22 cellular contexts compared by ENCODE assay signal in the genomic region with DNA sequence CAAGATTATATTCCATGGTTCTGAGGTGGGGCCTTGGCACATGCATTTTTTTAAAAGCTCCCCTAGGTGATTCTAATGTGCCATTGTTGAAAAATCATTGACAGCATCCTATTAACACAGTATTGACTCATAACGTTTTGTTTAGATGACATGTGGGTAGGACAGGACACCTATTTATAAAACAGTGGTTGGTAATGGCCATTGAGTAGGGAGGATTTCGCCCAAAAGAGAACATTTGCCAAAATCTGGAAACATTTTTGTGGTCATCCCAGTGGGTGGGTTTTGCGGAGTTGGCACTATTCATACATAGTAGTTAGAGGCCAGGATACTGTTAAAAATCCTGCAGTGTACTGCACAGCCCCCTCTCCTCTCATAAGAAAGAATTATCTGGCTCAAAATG. TPM values are rescaled to one million over a fixed set of nuclear protein-coding genes. Genes with fewer than 3 reads are reported as not detected.
DNase-seq lines count a peak whose midpoint lies in the region; ATAC-seq and TF ChIP-seq lines count a peak whose summit lies in the region.
"Had no signal": no experiment of that assay in that cellular context is flagged by ENCODE, and none has a peak within 500 bp of the region (broad histone marks: within the 10 kb centered on the region; RNA-seq: fewer than 3 reads in every experiment).

No MANE protein-coding gene starts in this region.

- POLR2A ChIA-PET in activated B cell treated with CpG ODN at 0.5 μM for 24 hours (lab: Charles Lee) = interaction anchor here (0.6 to 3.5 kb wide), 2 partner anchors 92 to 167 kb away, joined by 3 to 64 read pairs; no protein-coding TSS in a partner anchor
- POLR2A ChIA-PET in naive thymus-derived CD4-positive, alpha-beta T cell (lab: Charles Lee) = interaction anchor here (0.7 kb wide), 1 partner anchor 26 kb away, joined by 3 read pairs; no protein-coding TSS in a partner anchor
- POLR2A ChIA-PET in activated CD4-positive, alpha-beta memory T cell treated with anti-CD3 and anti-CD28 coated beads, Interleukin-2, amount 10 ng/mL, durations not matched to agents 7 days and 5 days (lab: Charles Lee) = no interaction called here

- no peaks in the 10 kb centered on the region for H3K27me3 Mint-ChIP-seq in CD14-positive monocyte (ENCODE audit: low read depth in 3 of 3)
- no peaks in the 10 kb centered on the region for H3K27me3 Mint-ChIP-seq in activated B cell treated with CpG ODN at 0.5 μM for 24 hours
- H3K27me3 Mint-ChIP-seq in naive thymus-derived CD4-positive, alpha-beta T cell = no peaks in the 10 kb centered on the region
- no peaks in the 10 kb centered on the region for H3K27me3 Mint-ChIP-seq in activated CD4-positive, alpha-beta memory T cell treated with anti-CD3 and anti-CD28 coated beads, Interleukin-2, amount 10 ng/mL, durations not matched to agents 7 days and 5 days
- H3K27me3 Mint-ChIP-seq: activated T-helper 17 cell treated with anti-CD3 and anti-CD28 coated beads, Interleukin-2, amount 50 U/mL, for 72 hours; central memory CD8-positive, alpha-beta T cell had no signal

- H3K4me1 Mint-ChIP-seq in CD14-positive monocyte (peaks cover 65% of the 10 kb centered on the region), activated B cell treated with CpG ODN at 0.5 μM for 24 hours (peaks cover 54% of the 10 kb centered on the region)
- H3K4me1 Mint-ChIP-seq in naive thymus-derived CD4-positive, alpha-beta T cell = peaks cover 34 to 91% (median 84%) of the 10 kb centered on the region in 7 donors
- peaks cover 35% of the 10 kb centered on the region for H3K4me1 Mint-ChIP-seq in activated CD4-positive, alpha-beta memory T cell treated with anti-CD3 and anti-CD28 coated beads, Interleukin-2, amount 10 ng/mL, durations not matched to agents 7 days and 5 days

- H3K4me3 ChIP-seq in naive thymus-derived CD4-positive, alpha-beta T cell (ENCODE audit: low read length) = no peak overlapping the region
- H3K4me3 ChIP-seq: thoracic aorta had no signal

- no peak for TF ChIP-seq CTCF in CD14-positive monocyte (IDR thresholded peaks at IDR 0.05)
- no peak for TF ChIP-seq CTCF in activated B cell treated with CpG ODN at 0.5 μM for 24 hours (IDR thresholded peaks at IDR 0.05)

- H3K9me3 ChIP-seq in naive thymus-derived CD4-positive, alpha-beta T cell (ENCODE audit: control insufficient read depth in 2 of 3, low read length in 3 of 3) = no peaks in the 10 kb centered on the region
- H3K9me3 ChIP-seq: thoracic aorta had no signal

- peak overlapping the region; percentile 98 for H3K27ac ChIP-seq in naive thymus-derived CD4-positive, alpha-beta T cell (ENCODE audit: low read depth, low read length)
- H3K27ac ChIP-seq: thoracic aorta, VCaP had no signal

- H3K27me3 ChIP-seq in naive thymus-derived CD4-positive, alpha-beta T cell (ENCODE audit: control insufficient read depth in 2 of 2, insufficient read depth in 2 of 2, low read length in 2 of 2) = no peaks in the 10 kb centered on the region

- no peak for ATAC-seq in activated B cell treated with CpG ODN at 0.5 μM for 24 hours (ENCODE audit: low read depth)
- ATAC-seq in naive thymus-derived CD4-positive, alpha-beta T cell = no peak
- ATAC-seq: activated T-helper 17 cell treated with anti-CD3 and anti-CD28 coated beads, Interleukin-2, amount 50 U/mL, for 72 hours; left colon; right cardiac atrium; Right ventricle myocardium inferior had no signal

- peaks cover 30 to 47% of the 10 kb centered on the region in 2 donors for H3K4me1 ChIP-seq in naive thymus-derived CD4-positive, alpha-beta T cell (ENCODE audit: control insufficient read depth in 2 of 2, insufficient read depth in 2 of 2, low read length in 2 of 2)

- no peak for DNase-seq in CD14-positive monocyte (ENCODE audit: low spot score)
- DNase-seq in ELR (ENCODE audit: low read depth) = peak; percentile 21
- DNase-seq in activated B cell treated with CpG ODN at 0.5 μM for 24 hours = no peak
- no peak for DNase-seq in naive thymus-derived CD4-positive, alpha-beta T cell
- no peak for DNase-seq in DMS 273 (lab: John Stamatoyannopoulos, UW; ENCODE audit: unreplicated experiment)
- no peak for DNase-seq in NCI-H1048 (lab: John Stamatoyannopoulos, UW)
- no peak for DNase-seq in activated CD4-positive, alpha-beta memory T cell treated with anti-CD3 and anti-CD28 coated beads, Interleukin-2, amount 10 ng/mL, durations not matched to agents 7 days and 5 days
- DNase-seq: amygdala; H7; Karpas-422; left colon; midbrain; NCI-H1105 treated with DMSO at 0.1 percent for 48 hours; NCI-H526 treated with DMSO at 0.1 percent for 48 hours; right cardiac atrium; stimulated activated CD4-positive, alpha-beta T cell treated with anti-CD3 and anti-CD28 coated beads, Interleukin-15, amount 100 ng/mL, for 24 hours; T-helper 2 cell had no signal

- no peaks in the 10 kb centered on the region for H3K9me3 Mint-ChIP-seq in CD14-positive monocyte
- peaks cover 3% of the 10 kb centered on the region for H3K9me3 Mint-ChIP-seq in activated B cell treated with CpG ODN at 0.5 μM for 24 hours
- peaks cover 0 to 4% (median 0%) of the 10 kb centered on the region in 11 donors for H3K9me3 Mint-ChIP-seq in naive thymus-derived CD4-positive, alpha-beta T cell
- H3K9me3 Mint-ChIP-seq in activated CD4-positive, alpha-beta memory T cell treated with anti-CD3 and anti-CD28 coated beads, Interleukin-2, amount 10 ng/mL, durations not matched to agents 7 days and 5 days = no peaks in the 10 kb centered on the region
- H3K9me3 Mint-ChIP-seq: central memory CD8-positive, alpha-beta T cell had no signal

- H3K27ac Mint-ChIP-seq in CD14-positive monocyte (peak overlapping the region in 5 of 7 donors; percentile 97 to 100 (median 99)), activated B cell treated with CpG ODN at 0.5 μM for 24 hours (peak overlapping the region; percentile 96)
- H3K27ac Mint-ChIP-seq in naive thymus-derived CD4-positive, alpha-beta T cell = peak overlapping the region in 8 of 9 donors; percentile 87 to 100 (median 96)
- no peak overlapping the region for H3K27ac Mint-ChIP-seq in activated CD4-positive, alpha-beta memory T cell treated with anti-CD3 and anti-CD28 coated beads, Interleukin-2, amount 10 ng/mL, durations not matched to agents 7 days and 5 days

- no peak overlapping the region for H3K4me3 Mint-ChIP-seq in CD14-positive monocyte
- H3K4me3 Mint-ChIP-seq in activated B cell treated with CpG ODN at 0.5 μM for 24 hours = no peak overlapping the region
- H3K4me3 Mint-ChIP-seq in naive thymus-derived CD4-positive, alpha-beta T cell = peak overlapping the region in 1 of 10 donors; percentile 73
- no peak overlapping the region for H3K4me3 Mint-ChIP-seq in activated CD4-positive, alpha-beta memory T cell treated with anti-CD3 and anti-CD28 coated beads, Interleukin-2, amount 10 ng/mL, durations not matched to agents 7 days and 5 days
- H3K4me3 Mint-ChIP-seq: activated T-helper 17 cell treated with anti-CD3 and anti-CD28 coated beads, Interleukin-2, amount 50 U/mL, for 72 hours; central memory CD8-positive, alpha-beta T cell had no signal

- no peaks in the 10 kb centered on the region for H3K36me3 ChIP-seq in naive thymus-derived CD4-positive, alpha-beta T cell (ENCODE audit: control insufficient read depth in 2 of 3, insufficient read depth in 3 of 3, low read length in 3 of 3)
- H3K36me3 ChIP-seq: thoracic aorta had no signal

- H3K36me3 Mint-ChIP-seq in CD14-positive monocyte (peaks cover 10 to 22% of the 10 kb centered on the region in 2 donors), activated B cell treated with CpG ODN at 0.5 μM for 24 hours (ENCODE audit: low read depth) (peaks cover 10% of the 10 kb centered on the region)
- H3K36me3 Mint-ChIP-seq in naive thymus-derived CD4-positive, alpha-beta T cell = peaks cover 0 to 18% (median 0%) of the 10 kb centered on the region in 5 donors
- peaks cover 15% of the 10 kb centered on the region for H3K36me3 Mint-ChIP-seq in activated CD4-positive, alpha-beta memory T cell treated with anti-CD3 and anti-CD28 coated beads, Interleukin-2, amount 10 ng/mL, durations not matched to agents 7 days and 5 days (ENCODE audit: low read depth)

- intact Hi-C loops in CD14-positive monocyte (cut with micrococcal nuclease) = no loop called here
- intact Hi-C loops in activated B cell treated with CpG ODN at 0.5 μM for 24 hours (cut with micrococcal nuclease) = no loop called here
- intact Hi-C loops in naive thymus-derived CD4-positive, alpha-beta T cell (cut with micrococcal nuclease) = no loop called here

- CTCF ChIA-PET in activated B cell treated with CpG ODN at 0.5 μM for 24 hours (lab: Charles Lee) = no interaction called here
- CTCF ChIA-PET in naive thymus-derived CD4-positive, alpha-beta T cell (lab: Charles Lee) = no interaction called here
- CTCF ChIA-PET in activated CD4-positive, alpha-beta memory T cell treated with anti-CD3 and anti-CD28 coated beads, Interleukin-2, amount 10 ng/mL, durations not matched to agents 7 days and 5 days (lab: Charles Lee) = interaction anchor here (1.1 to 1.5 kb wide), 2 partner anchors 126 to 166 kb away, joined by 3 to 4 read pairs; no protein-coding TSS in a partner anchor

RNA-seq across cellular contexts. Expression of gene CHD1, which starts 6.4 kb away (rescaled TPM):
- polyA plus RNA-seq in CD14-positive monocyte = 1 to 10 TPM; 3.1 to 6.7 TPM
- 65.2 and 77.5 TPM in 2 replicates for total RNA-seq in activated B cell treated with CpG ODN at 0.5 μM for 24 hours
- 100 to 1,000 TPM in 2 of 5 experiments, 10 to 100 TPM in 3; 51.8 to 134 (median 92.4) TPM for total RNA-seq in naive thymus-derived CD4-positive, alpha-beta T cell
- polyA plus RNA-seq in naive thymus-derived CD4-positive, alpha-beta T cell = 10 to 100 TPM in 1 of 2 donors, 1 to 10 TPM in 1; 9.1 to 13.1 TPM
- total RNA-seq in activated CD4-positive, alpha-beta memory T cell treated with anti-CD3 and anti-CD28 coated beads, Interleukin-2, amount 10 ng/mL, durations not matched to agents 7 days and 5 days = 10 to 100 TPM; 45.4 to 47.5 TPM
